In the genomic region with DNA sequence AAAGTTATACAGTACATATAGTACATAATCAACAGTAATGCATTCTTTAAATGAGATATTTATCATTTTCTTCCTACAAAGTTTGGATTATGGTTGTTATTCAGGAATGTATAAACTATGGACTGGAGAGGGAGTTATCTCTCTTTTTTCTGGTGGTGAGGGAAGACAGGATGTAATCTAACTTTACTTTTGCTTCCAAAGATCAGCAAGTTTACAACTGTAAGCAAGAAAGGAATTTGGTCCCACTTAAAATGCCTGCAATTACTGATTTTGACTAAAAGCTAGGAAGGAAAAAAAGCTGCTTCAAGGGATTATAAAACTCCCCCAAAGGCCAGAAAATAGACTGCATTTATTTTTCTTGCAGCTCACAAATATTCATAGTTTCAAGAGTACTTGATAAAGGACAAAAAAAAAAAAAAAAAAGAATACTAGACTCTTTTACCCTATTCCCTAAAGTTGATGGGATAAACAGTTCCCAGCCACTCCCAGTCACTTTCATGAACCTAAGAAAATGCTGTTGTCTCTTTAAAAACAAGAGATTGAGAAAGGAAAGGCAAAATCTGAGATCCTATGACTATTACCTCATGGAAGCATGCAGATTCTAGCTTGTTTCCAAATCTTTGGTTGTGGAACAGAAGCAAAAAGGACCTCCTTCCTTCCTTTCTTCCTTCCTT, we compare ENCODE assay signal across 1 cellular context.
TF ChIP-seq lines count a peak whose summit lies in the region.

No MANE protein-coding gene starts in this region.

TF ChIP-seq in GM23338, 12 proteins besides CTCF, POLR2A, EP300 and RAD21 (continued from another document):
- TF ChIP-seq, protein P1, sequence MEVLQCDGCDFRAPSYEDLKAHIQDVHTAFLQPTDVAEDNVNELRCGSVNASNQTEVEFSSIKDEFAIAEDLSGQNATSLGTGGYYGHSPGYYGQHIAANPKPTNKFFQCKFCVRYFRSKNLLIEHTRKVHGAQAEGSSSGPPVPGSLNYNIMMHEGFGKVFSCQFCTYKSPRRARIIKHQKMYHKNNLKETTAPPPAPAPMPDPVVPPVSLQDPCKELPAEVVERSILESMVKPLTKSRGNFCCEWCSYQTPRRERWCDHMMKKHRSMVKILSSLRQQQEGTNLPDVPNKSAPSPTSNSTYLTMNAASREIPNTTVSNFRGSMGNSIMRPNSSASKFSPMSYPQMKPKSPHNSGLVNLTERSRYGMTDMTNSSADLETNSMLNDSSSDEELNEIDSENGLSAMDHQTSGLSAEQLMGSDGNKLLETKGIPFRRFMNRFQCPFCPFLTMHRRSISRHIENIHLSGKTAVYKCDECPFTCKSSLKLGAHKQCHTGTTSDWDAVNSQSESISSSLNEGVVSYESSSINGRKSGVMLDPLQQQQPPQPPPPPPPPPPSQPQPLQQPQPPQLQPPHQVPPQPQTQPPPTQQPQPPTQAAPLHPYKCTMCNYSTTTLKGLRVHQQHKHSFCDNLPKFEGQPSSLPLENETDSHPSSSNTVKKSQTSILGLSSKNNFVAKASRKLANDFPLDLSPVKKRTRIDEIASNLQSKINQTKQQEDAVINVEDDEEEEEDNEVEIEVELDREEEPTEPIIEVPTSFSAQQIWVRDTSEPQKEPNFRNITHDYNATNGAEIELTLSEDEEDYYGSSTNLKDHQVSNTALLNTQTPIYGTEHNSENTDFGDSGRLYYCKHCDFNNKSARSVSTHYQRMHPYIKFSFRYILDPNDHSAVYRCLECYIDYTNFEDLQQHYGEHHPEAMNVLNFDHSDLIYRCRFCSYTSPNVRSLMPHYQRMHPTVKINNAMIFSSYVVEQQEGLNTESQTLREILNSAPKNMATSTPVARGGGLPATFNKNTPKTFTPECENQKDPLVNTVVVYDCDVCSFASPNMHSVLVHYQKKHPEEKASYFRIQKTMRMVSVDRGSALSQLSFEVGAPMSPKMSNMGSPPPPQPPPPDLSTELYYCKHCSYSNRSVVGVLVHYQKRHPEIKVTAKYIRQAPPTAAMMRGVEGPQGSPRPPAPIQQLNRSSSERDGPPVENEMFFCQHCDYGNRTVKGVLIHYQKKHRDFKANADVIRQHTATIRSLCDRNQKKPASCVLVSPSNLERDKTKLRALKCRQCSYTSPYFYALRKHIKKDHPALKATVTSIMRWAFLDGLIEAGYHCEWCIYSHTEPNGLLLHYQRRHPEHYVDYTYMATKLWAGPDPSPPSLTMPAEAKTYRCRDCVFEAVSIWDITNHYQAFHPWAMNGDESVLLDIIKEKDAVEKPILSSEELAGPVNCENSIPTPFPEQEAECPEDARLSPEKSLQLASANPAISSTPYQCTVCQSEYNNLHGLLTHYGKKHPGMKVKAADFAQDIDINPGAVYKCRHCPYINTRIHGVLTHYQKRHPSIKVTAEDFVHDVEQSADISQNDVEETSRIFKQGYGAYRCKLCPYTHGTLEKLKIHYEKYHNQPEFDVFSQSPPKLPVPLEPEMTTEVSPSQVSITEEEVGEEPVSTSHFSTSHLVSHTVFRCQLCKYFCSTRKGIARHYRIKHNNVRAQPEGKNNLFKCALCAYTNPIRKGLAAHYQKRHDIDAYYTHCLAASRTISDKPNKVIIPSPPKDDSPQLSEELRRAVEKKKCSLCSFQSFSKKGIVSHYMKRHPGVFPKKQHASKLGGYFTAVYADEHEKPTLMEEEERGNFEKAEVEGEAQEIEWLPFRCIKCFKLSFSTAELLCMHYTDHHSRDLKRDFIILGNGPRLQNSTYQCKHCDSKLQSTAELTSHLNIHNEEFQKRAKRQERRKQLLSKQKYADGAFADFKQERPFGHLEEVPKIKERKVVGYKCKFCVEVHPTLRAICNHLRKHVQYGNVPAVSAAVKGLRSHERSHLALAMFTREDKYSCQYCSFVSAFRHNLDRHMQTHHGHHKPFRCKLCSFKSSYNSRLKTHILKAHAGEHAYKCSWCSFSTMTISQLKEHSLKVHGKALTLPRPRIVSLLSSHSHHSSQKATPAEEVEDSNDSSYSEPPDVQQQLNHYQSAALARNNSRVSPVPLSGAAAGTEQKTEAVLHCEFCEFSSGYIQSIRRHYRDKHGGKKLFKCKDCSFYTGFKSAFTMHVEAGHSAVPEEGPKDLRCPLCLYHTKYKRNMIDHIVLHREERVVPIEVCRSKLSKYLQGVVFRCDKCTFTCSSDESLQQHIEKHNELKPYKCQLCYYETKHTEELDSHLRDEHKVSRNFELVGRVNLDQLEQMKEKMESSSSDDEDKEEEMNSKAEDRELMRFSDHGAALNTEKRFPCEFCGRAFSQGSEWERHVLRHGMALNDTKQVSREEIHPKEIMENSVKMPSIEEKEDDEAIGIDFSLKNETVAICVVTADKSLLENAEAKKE (CRISPR knock-in tag; IDR thresholded peaks at IDR 0.05): no peak
- TF ChIP-seq POLR2AphosphoS5 (IDR thresholded peaks at IDR 0.05; ENCODE audit: low read depth): no peak
- no peak for TF ChIP-seq ZNF114 (CRISPR knock-in tag; IDR thresholded peaks at IDR 0.05)
- TF ChIP-seq EZH2phosphoT487 (IDR thresholded peaks at IDR 0.05; ENCODE audit: unreplicated experiment): no peak
- TF ChIP-seq, protein P2, sequence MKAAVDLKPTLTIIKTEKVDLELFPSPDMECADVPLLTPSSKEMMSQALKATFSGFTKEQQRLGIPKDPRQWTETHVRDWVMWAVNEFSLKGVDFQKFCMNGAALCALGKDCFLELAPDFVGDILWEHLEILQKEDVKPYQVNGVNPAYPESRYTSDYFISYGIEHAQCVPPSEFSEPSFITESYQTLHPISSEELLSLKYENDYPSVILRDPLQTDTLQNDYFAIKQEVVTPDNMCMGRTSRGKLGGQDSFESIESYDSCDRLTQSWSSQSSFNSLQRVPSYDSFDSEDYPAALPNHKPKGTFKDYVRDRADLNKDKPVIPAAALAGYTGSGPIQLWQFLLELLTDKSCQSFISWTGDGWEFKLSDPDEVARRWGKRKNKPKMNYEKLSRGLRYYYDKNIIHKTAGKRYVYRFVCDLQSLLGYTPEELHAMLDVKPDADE (IDR thresholded peaks at IDR 0.05): no peak
